Comparison of ENCODE assay signal across 27 cellular contexts in genomic region chr2:226664140-226664539, GRCh38.
DNase-seq lines count a peak whose midpoint lies in the region; ATAC-seq and TF ChIP-seq lines count a peak whose summit lies in the region.
"Had no signal": no experiment of that assay in that cellular context is flagged by ENCODE, and none has a peak within 500 bp of the region (broad histone marks: within the 10 kb centered on the region; RNA-seq: fewer than 3 reads in every experiment).

No MANE protein-coding gene starts in this region.

- no peaks in the 10 kb centered on the region for H3K9me3 Mint-ChIP-seq in GM23338
- H3K9me3 Mint-ChIP-seq: activated CD4-positive, alpha-beta memory T cell treated with anti-CD3 and anti-CD28 coated beads, Interleukin-2, amount 10 ng/mL, durations not matched to agents 7 days and 5 days had no signal

- no peaks in the 10 kb centered on the region for H3F3A ChIP-seq in GM23338 (replicated peaks; ENCODE audit: low read depth)

- H3K4me3 Mint-ChIP-seq in GM23338 = no peak overlapping the region
- H3K4me3 Mint-ChIP-seq: activated CD4-positive, alpha-beta memory T cell treated with anti-CD3 and anti-CD28 coated beads, Interleukin-2, amount 10 ng/mL, durations not matched to agents 7 days and 5 days; B cell; naive thymus-derived CD4-positive, alpha-beta T cell; T-helper 17 cell had no signal

- H3K27ac ChIP-seq in VCaP (peak overlapping the region; percentile 49; the same call in 1 of the 2 replicates), tibial artery (peak overlapping the region; percentile 1 to 67), GM23338 (ENCODE audit: low read depth) (no peak overlapping the region)
- H3K27ac ChIP-seq: foreskin keratinocyte, PC-9, SJCRH30, WERI-Rb-1 had no signal

- intact Hi-C loops in tibial artery (cut with DNase I; ENCODE audit: low total_unique reads) = loop anchor here (5.0 kb wide), 1 partner anchor 128 kb away; no protein-coding TSS in a partner anchor

- H3K4me2 ChIP-seq in GM23338 = no peak overlapping the region
- H3K4me2 ChIP-seq: PC-9 had no signal

- H3K4me1 Mint-ChIP-seq in GM23338 = peaks cover 4% of the 10 kb centered on the region; the same call in 1 of the 3 replicates
- H3K4me1 Mint-ChIP-seq: activated CD4-positive, alpha-beta memory T cell treated with anti-CD3 and anti-CD28 coated beads, Interleukin-2, amount 10 ng/mL, durations not matched to agents 7 days and 5 days; B cell; T-helper 17 cell had no signal

- no peak overlapping the region for H3K27ac Mint-ChIP-seq in GM23338
- H3K27ac Mint-ChIP-seq: activated CD4-positive, alpha-beta memory T cell treated with anti-CD3 and anti-CD28 coated beads, Interleukin-2, amount 10 ng/mL, durations not matched to agents 7 days and 5 days; B cell; naive thymus-derived CD4-positive, alpha-beta T cell; T-helper 17 cell had no signal

- peaks cover 17% of the 10 kb centered on the region for H3K9me2 ChIP-seq in GM23338 (ENCODE audit: insufficient read depth)

- TF ChIP-seq CTCF in VCaP (conservative IDR thresholded peaks at IDR 0.05) (no peak), tibial artery (IDR thresholded peaks at IDR 0.05) (no peak), GM23338 (conservative IDR thresholded peaks at IDR 0.05; ENCODE audit: low read depth in 2 of 2) (no peak)

- H4K20me1 ChIP-seq in GM23338 (replicated peaks; ENCODE audit: insufficient read depth) = no peaks in the 10 kb centered on the region

- DNase-seq in DMS 273 (lab: John Stamatoyannopoulos, UW; ENCODE audit: unreplicated experiment) (peak; percentile 9), DMS 273 treated with DMSO at 0.1 percent for 48 hours (lab: John Stamatoyannopoulos, UW) (no peak), left lobe of liver (ENCODE audit: low spot score) (peak; percentile 90), tibial artery (peak in 1 of 2 donors; percentile 83), GM23338 (ENCODE audit: low spot score) (no peak)
- DNase-seq in activated CD4-positive, alpha-beta T cell treated with anti-CD3 and anti-CD28 coated beads for 1 hour = no peak
- DNase-seq: 8988T; activated CD4-positive, alpha-beta memory T cell treated with anti-CD3 and anti-CD28 coated beads, Interleukin-2, amount 10 ng/mL, durations not matched to agents 7 days and 5 days; activated T-cell treated with anti-CD3 and anti-CD28 coated beads for 4 hours; Caco-2; central memory CD4-positive, alpha-beta T cell; erythroblast; foreskin keratinocyte; islet precursor cell; naive thymus-derived CD4-positive, alpha-beta T cell; NCI-H1436; NCI-H748 treated with DMSO at 0.1 percent for 48 hours; PC-9; SJCRH30; stimulated activated CD4-positive, alpha-beta T cell treated with anti-CD3 and anti-CD28 coated beads, Interleukin-2, amount 100 ng/mL, for 24 hours; stimulated activated naive CD4-positive, alpha-beta T cell; T-helper 17 cell; trophoblast cell; WERI-Rb-1 had no signal

- H3K4me3 ChIP-seq in tibial artery (no peak overlapping the region), GM23338 (no peak overlapping the region)
- H3K4me3 ChIP-seq: PC-9, SJCRH30 had no signal

- H3K4me1 ChIP-seq in tibial artery (peaks cover 0 to 55% (median 31%) of the 10 kb centered on the region in 4 donors), GM23338 (ENCODE audit: insufficient read depth) (no peaks in the 10 kb centered on the region)
- H3K4me1 ChIP-seq: Caco-2 had no signal

- H2AFZ ChIP-seq in GM23338 = no peak overlapping the region
- H2AFZ ChIP-seq: PC-9 had no signal

- H3K27me3 Mint-ChIP-seq in GM23338 (ENCODE audit: insufficient read depth, low read depth, poor library complexity) = peaks cover 5% of the 10 kb centered on the region

- no peaks in the 10 kb centered on the region for H3K9me3 ChIP-seq in tibial artery
- H3K9me3 ChIP-seq: Caco-2, SJCRH30 had no signal

- H3K27me3 ChIP-seq in tibial artery = no peaks in the 10 kb centered on the region
- H3K27me3 ChIP-seq in GM23338 (ENCODE audit: insufficient read depth) = no peaks in the 10 kb centered on the region
- H3K27me3 ChIP-seq: foreskin keratinocyte, SJCRH30 had no signal

- H3K36me3 ChIP-seq in tibial artery (no peaks in the 10 kb centered on the region), GM23338 (ENCODE audit: insufficient read depth) (no peaks in the 10 kb centered on the region)
- H3K36me3 ChIP-seq: SJCRH30, WERI-Rb-1 had no signal

- no peaks in the 10 kb centered on the region for H3K36me3 Mint-ChIP-seq in GM23338 (ENCODE audit: low read depth)
- H3K36me3 Mint-ChIP-seq: naive thymus-derived CD4-positive, alpha-beta T cell had no signal

- ATAC-seq in left lobe of liver = peak; percentile 85
- ATAC-seq in GM23338 = no peak
- no peak for ATAC-seq in GM21447 (IDR thresholded peaks at IDR 0.05; ENCODE audit: unreplicated experiment)
- ATAC-seq: foreskin keratinocyte; naive thymus-derived CD4-positive, alpha-beta T cell; T-helper 17 cell had no signal

- H3K79me2 ChIP-seq in GM23338 (replicated peaks; ENCODE audit: insufficient read depth) = no peaks in the 10 kb centered on the region

TF ChIP-seq in GM23338, 12 proteins besides CTCF, POLR2A, EP300 and RAD21:
- TF ChIP-seq STAT1 (IDR thresholded peaks at IDR 0.05; ENCODE audit: unreplicated experiment) = no peak
- TF ChIP-seq NANOG (IDR thresholded peaks at IDR 0.05; ENCODE audit: borderline replicate concordance) = no peak
- TF ChIP-seq ZNF114 (CRISPR knock-in tag; IDR thresholded peaks at IDR 0.05) = no peak
- no peak for TF ChIP-seq JUNB (IDR thresholded peaks at IDR 0.05; ENCODE audit: unreplicated experiment)
- no peak for TF ChIP-seq ZNF462 (CRISPR knock-in tag; IDR thresholded peaks at IDR 0.05)

Comparison
In these comparisons a context has a peak if more than half of its experiments do, and no peak if none do; other contexts are left out.
1. DNase-seq: peak in DMS 273 (single experiment) and left lobe of liver (single experiment); none in DMS 273 treated with DMSO at 0.1 percent for 48 hours (single experiment), activated CD4-positive, alpha-beta T cell treated with anti-CD3 and anti-CD28 coated beads for 1 hour (single experiment) and GM23338 (single experiment).